1 cellular context compared by ENCODE assay signal in the genomic region with DNA sequence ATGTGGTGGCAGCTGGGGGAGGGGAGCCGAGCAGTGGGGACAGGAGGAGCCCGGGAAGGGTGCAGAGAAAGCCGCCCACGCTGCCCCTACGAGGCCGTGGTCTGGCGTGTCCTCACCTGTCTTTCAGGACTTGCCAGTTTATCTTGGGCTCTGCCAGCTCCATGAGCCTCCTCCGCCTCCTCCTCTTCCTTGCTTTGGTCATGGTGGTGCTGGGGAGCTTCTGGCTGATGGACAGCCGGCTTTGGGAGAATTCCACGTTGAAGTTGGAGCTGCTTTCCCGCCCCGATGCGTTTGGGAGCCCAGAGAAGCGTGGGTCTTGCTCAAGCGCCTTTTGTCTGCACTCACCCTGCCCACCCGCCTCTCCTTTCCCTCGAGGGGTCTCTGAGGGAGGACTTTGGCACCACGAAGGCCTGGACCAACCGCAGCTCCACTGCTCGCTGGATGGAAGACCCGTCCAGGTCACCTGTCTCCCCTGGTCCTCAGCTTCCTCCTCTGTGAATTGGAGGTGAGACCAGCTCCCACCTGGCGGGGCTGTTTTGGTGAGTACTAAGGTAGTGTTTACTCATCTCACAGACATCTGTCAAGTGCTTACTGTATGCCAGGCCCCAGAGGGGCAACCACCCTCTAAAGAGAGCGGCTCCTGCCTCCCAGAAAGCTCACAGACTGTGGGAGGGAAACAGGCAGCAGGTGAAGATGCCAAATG.
TF ChIP-seq lines count a peak whose summit lies in the region.

No MANE protein-coding gene starts in this region.

TF ChIP-seq in IMR-90, 13 proteins besides CTCF, POLR2A, EP300 and RAD21 (continued from another document):
- no peak for TF ChIP-seq SMC3 (IDR thresholded peaks at IDR 0.05; ENCODE audit: low read depth, low read length)
- TF ChIP-seq RFX5 (IDR thresholded peaks at IDR 0.05; ENCODE audit: low read depth, low read length), result no peak
- TF ChIP-seq CHD1 (IDR thresholded peaks at IDR 0.05; ENCODE audit: low read depth, low read length), result no peak
TF ChIP-seq in IMR-90: peak in this region for 0.
